In the genomic region with DNA sequence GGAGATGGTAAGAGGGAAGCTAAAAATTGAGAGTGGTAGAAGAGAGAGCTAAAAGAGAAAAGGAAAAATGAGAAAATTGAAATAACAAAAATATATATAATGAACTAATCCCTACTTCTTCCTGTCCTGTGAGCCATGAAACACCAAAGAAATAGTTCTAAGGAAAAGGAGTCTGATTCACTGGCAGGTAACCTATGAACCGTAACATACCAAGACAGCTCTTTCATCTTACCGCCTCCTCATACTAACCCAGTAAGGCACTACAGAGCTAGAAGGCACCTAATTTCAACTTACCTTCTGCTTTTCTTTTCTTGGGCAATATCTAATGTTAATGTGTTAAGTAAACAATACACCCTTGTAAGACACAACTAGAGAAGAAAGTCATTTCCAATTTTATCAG, we compare ENCODE assay signal across 27 cellular contexts.
"Had no signal": no experiment of that assay in that cellular context is flagged by ENCODE, and none has a peak within 500 bp of the region (broad histone marks: within the 10 kb centered on the region; RNA-seq: fewer than 3 reads in every experiment).

No MANE protein-coding gene starts in this region.

- DNase-seq: activated CD4-positive, alpha-beta memory T cell treated with anti-CD3 and anti-CD28 coated beads for 36 hours; activated CD4-positive, alpha-beta T cell treated with anti-CD3 and anti-CD28 coated beads for 36 hours; activated CD4-positive, alpha-beta T cell treated with anti-CD3 and anti-CD28 coated beads, Interleukin-2, amount 10 ng/mL, durations not matched to agents 7 days and 5 days; activated CD8-positive, alpha-beta memory T cell treated with anti-CD3 and anti-CD28 coated beads, Interleukin-2, amount 50 U/mL, for 4 hours; activated effector memory CD4-positive, alpha-beta T cell treated with Interleukin-2 at 50 U/mL for 16 hours; activated naive CD4-positive, alpha-beta T cell treated with anti-CD3 and anti-CD28 coated beads, Interleukin-2, amount 10 ng/mL, durations not matched to agents 7 days and 5 days; activated naive CD8-positive, alpha-beta T cell treated with anti-CD3 and anti-CD28 coated beads, Interleukin-2, amount 50 U/mL, for 24 hours; activated T-cell treated with anti-CD3 and anti-CD28 coated beads for 4 hours; activated T-cell treated with anti-CD3 and anti-CD28 coated beads, Interleukin-2, amount 50 U/mL, for 48 hours; anterior cingulate cortex; brain microvascular endothelial cell; central memory CD4-positive, alpha-beta T cell; Kasumi-1; KG1; MG63; MV-4-11; NCI-H1092; NCI-H1436 treated with DMSO at 0.1 percent for 48 hours; NCI-H1694 treated with DMSO at 0.1 percent for 48 hours; NCI-H2029; NCI-H345; NCI-H524 treated with DMSO at 0.1 percent for 48 hours; PC-3; Peyer's patch; SIG-M5; SW 1271 had no signal

- H3K4me1 ChIP-seq: Peyer's patch had no signal

- H3K9me3 ChIP-seq: MG63, Peyer's patch had no signal

- H3K36me3 ChIP-seq: brain microvascular endothelial cell, MG63, Peyer's patch had no signal

- H3K4me3 ChIP-seq: MG63, Peyer's patch had no signal

- H3K27me3 ChIP-seq: brain microvascular endothelial cell, MG63, Peyer's patch had no signal

- H3K27ac ChIP-seq: brain microvascular endothelial cell, Peyer's patch, RWPE1 had no signal
